Comparison of ENCODE assay signal across 20 cellular contexts in genomic region chr2:85828725-85829124, GRCh38.
DNase-seq lines count a peak whose midpoint lies in the region; ATAC-seq, FAIRE-seq and TF ChIP-seq lines count a peak whose summit lies in the region.
"Had no signal": no experiment of that assay in that cellular context is flagged by ENCODE, and none has a peak within 500 bp of the region (broad histone marks: within the 10 kb centered on the region; RNA-seq: fewer than 3 reads in every experiment).

No MANE protein-coding gene starts in this region.

- CTCF ChIA-PET in H1 (lab: Charles Lee; ENCODE audit: partially characterized antibody), result interaction anchor here (0.8 to 6.0 kb wide), 8 partner anchors 10 to 250 kb away, joined by 3 to 61 read pairs (median 9); partner anchors contain the start of gene ST3GAL5
- CTCF ChIA-PET in CD8-positive, alpha-beta memory T cell (lab: Charles Lee), result interaction anchor here (1.2 to 8.0 kb wide), 6 partner anchors 10 to 250 kb away, joined by 3 to 196 read pairs (median 40); partner anchors contain the start of gene ST3GAL5

- no peak overlapping the region for H3K4me3 ChIP-seq in DND-41 (ENCODE audit: low read depth in 1 of 2, low read length in 2 of 2)
- H3K4me3 ChIP-seq in OCI-LY3 (ENCODE audit: low read length), result no peak overlapping the region
- H3K4me3 ChIP-seq in H1 (ENCODE audit: extremely low read depth in 1 of 4, insufficient read depth in 2 of 4, low read depth in 3 of 4, low read length in 4 of 4), result no peak overlapping the region
- no peak overlapping the region for H3K4me3 ChIP-seq in trophoblast cell (ENCODE audit: low read depth, low read length)
- H3K4me3 ChIP-seq in CD8-positive, alpha-beta memory T cell (ENCODE audit: low read length), result no peak overlapping the region

- peaks cover 27% of the 10 kb centered on the region for H3K4me1 ChIP-seq in DND-41 (ENCODE audit: insufficient read depth, low read length)
- peaks cover 52% of the 10 kb centered on the region for H3K4me1 ChIP-seq in OCI-LY3 (ENCODE audit: low read length)
- H3K4me1 ChIP-seq in H1 (replicated peaks in 1 of 4; ENCODE audit: control insufficient read depth in 3 of 4, insufficient read depth in 4 of 4, low read length in 3 of 4), result peaks cover 0 to 3% (median 0%) of the 10 kb centered on the region in 4 experiments; a peak in 3 of 7 replicates
- peaks cover 0 to 2% of the 10 kb centered on the region in 2 experiments for H3K4me1 ChIP-seq in trophoblast cell (ENCODE audit: control insufficient read depth in 1 of 2, insufficient read depth in 2 of 2, low read length in 2 of 2)
- H3K4me1 ChIP-seq in CD8-positive, alpha-beta memory T cell (ENCODE audit: insufficient read depth, low read length), result peaks cover 12% of the 10 kb centered on the region

- no peak overlapping the region for H2BK5ac ChIP-seq in H1 (ENCODE audit: low read depth, low read length)
- no peak overlapping the region for H2BK5ac ChIP-seq in trophoblast cell (ENCODE audit: low read depth, low read length, poor library complexity)

- H3K4me2 ChIP-seq in DND-41 (ENCODE audit: insufficient read depth, low read length), result no peak overlapping the region
- H3K4me2 ChIP-seq in OCI-LY3 (ENCODE audit: low read length), result peak overlapping the region; percentile 94
- H3K4me2 ChIP-seq in H1 (ENCODE audit: insufficient read depth in 1 of 2, low read depth in 2 of 2, low read length in 2 of 2), result no peak overlapping the region
- no peak overlapping the region for H3K4me2 ChIP-seq in trophoblast cell (ENCODE audit: low read length)

- H2BK20ac ChIP-seq in H1 (ENCODE audit: low read length), result no peak overlapping the region

- TF ChIP-seq CTCF in DND-41 (IDR thresholded peaks at IDR 0.05; ENCODE audit: borderline replicate concordance, extremely low read depth, low read length, poor library complexity, severe bottlenecking), result no peak
- TF ChIP-seq CTCF in OCI-LY3 (IDR thresholded peaks at IDR 0.05; ENCODE audit: low read depth, low read length), result no peak
- TF ChIP-seq CTCF in H1 (IDR thresholded peaks at IDR 0.05; ENCODE audit: control extremely low read depth in 1 of 3, insufficient read depth in 1 of 3, low read depth in 1 of 3, low read length in 3 of 3), result no peak

- H3K23ac ChIP-seq in H1 (ENCODE audit: insufficient read length) (no peak overlapping the region), trophoblast cell (ENCODE audit: low read length) (no peak overlapping the region)

- no peak overlapping the region for H3K18ac ChIP-seq in H1 (ENCODE audit: extremely low read depth, low read length)
- no peak overlapping the region for H3K18ac ChIP-seq in trophoblast cell (ENCODE audit: low read length)

- H3K56ac ChIP-seq in H1 (replicated peaks; ENCODE audit: insufficient read length, low read depth, low read length), result no peak overlapping the region

- H4K8ac ChIP-seq in H1 (ENCODE audit: extremely low read depth, insufficient read depth, low read length) (no peak overlapping the region), trophoblast cell (ENCODE audit: low read depth, low read length) (no peak overlapping the region)

- TF ChIP-seq EP300 in H1 (IDR thresholded peaks at IDR 0.05; ENCODE audit: borderline replicate concordance in 1 of 2, low read depth in 2 of 2, low read length in 2 of 2), result no peak

- H3K9me3 Mint-ChIP-seq in activated T-cell treated with anti-CD3 and anti-CD28 coated beads, Interleukin-2, amount 50 U/mL, for 24 hours, result no peaks in the 10 kb centered on the region
- no peaks in the 10 kb centered on the region for H3K9me3 Mint-ChIP-seq in CD8-positive, alpha-beta memory T cell
- H3K9me3 Mint-ChIP-seq: HFFc6 had no signal

- H4K91ac ChIP-seq in H1 (replicated peaks; ENCODE audit: insufficient read length, low read length) (no peak overlapping the region), trophoblast cell (ENCODE audit: low read depth, low read length) (no peak overlapping the region)

- DNase-seq in DND-41, result no peak
- DNase-seq in H1 (ENCODE audit: low read depth in 1 of 2, low spot score in 2 of 2), result no peak
- no peak for DNase-seq in trophoblast cell
- DNase-seq in activated T-cell treated with anti-CD3 and anti-CD28 coated beads, Interleukin-2, amount 50 U/mL, for 24 hours, result no peak
- DNase-seq in stimulated activated naive CD8-positive, alpha-beta T cell treated with anti-CD3 and anti-CD28 coated beads, Interleukin-15, Interleukin-2, amounts not matched to agents 100 U/mL and 50 U/mL, for 24 hours, result no peak
- no peak for DNase-seq in CD8-positive, alpha-beta memory T cell
- DNase-seq: ACHN, AML-193, DMS79, HFFc6, NCI-H1417, NCI-H187, NCI-H2227 treated with DMSO at 0.1 percent for 48 hours, NCI-H524 had no signal

- no peak for TF ChIP-seq POLR2A in H1 (IDR thresholded peaks at IDR 0.05; ENCODE audit: control extremely low read depth in 1 of 2, low read depth in 2 of 2, low read length in 2 of 2)

- WGBS in H1 (ENCODE audit: extremely low coverage in 1 of 2, insufficient coverage in 1 of 2, insufficient read length in 1 of 2, insufficient replicate concordance in 2 of 2, low coverage in 1 of 2, low lambda C conversion rate in 2 of 2, missing lambda C conversion rate in 1 of 2), 2 experiments, result 85% methylated on average over 7 of the region's 7 CpGs; no CpG with 5 or more reads in 1 of the 2 experiments
- WGBS in trophoblast cell (ENCODE audit: extremely low coverage, insufficient coverage, insufficient read length), result no CpG with 5 or more reads among the region's 7 CpGs

- no peak for FAIRE-seq in H1 (lab: Jason Lieb, UNC)
- FAIRE-seq: H54, HepG2 had no signal

- no peaks in the 10 kb centered on the region for H3K27me3 ChIP-seq in DND-41 (ENCODE audit: insufficient read depth, low read length, poor library complexity)
- H3K27me3 ChIP-seq in OCI-LY3 (ENCODE audit: low read depth, low read length), result no peaks in the 10 kb centered on the region; the same call in 1 of the 2 replicates
- H3K27me3 ChIP-seq in H1 (replicated peaks in 1 of 4; ENCODE audit: control insufficient read depth in 3 of 4, extremely low read depth in 1 of 4, insufficient read depth in 3 of 4, low read length in 3 of 4), result no peaks in the 10 kb centered on the region
- H3K27me3 ChIP-seq in trophoblast cell (ENCODE audit: insufficient read depth, low read length), result no peaks in the 10 kb centered on the region
- H3K27me3 ChIP-seq in CD8-positive, alpha-beta memory T cell (ENCODE audit: insufficient read depth, low read length, poor library complexity, severe bottlenecking), result no peaks in the 10 kb centered on the region

- ATAC-seq in DND-41 (ENCODE audit: insufficient read depth, low read depth), result no peak
- ATAC-seq in stimulated activated naive CD8-positive, alpha-beta T cell treated with anti-CD3 and anti-CD28 coated beads, Interleukin-15, Interleukin-2, amounts not matched to agents 100 U/mL and 50 U/mL, for 24 hours, result no peak
- ATAC-seq: Panc1 had no signal

- H3K36me3 ChIP-seq in DND-41 (ENCODE audit: insufficient read depth, low read length) (no peaks in the 10 kb centered on the region), OCI-LY3 (replicated peaks; ENCODE audit: low read depth, low read length) (peaks cover 4% of the 10 kb centered on the region), H1 (ENCODE audit: control insufficient read depth in 2 of 4, insufficient read depth in 4 of 4, low read length in 3 of 4) (no peaks in the 10 kb centered on the region), trophoblast cell (ENCODE audit: control insufficient read depth in 1 of 2, insufficient read depth in 2 of 2, low read length in 2 of 2) (no peaks in the 10 kb centered on the region)
- no peaks in the 10 kb centered on the region for H3K36me3 ChIP-seq in CD8-positive, alpha-beta memory T cell (ENCODE audit: insufficient read depth, low read length)

- H3K27ac ChIP-seq in DND-41 (ENCODE audit: low read length) (peak overlapping the region; percentile 67; the same call in 1 of the 2 replicates), OCI-LY3 (ENCODE audit: low read length) (no peak overlapping the region), H1 (ENCODE audit: low read depth, low read length) (no peak overlapping the region), trophoblast cell (ENCODE audit: low read depth, low read length) (no peak overlapping the region)
- no peak overlapping the region for H3K27ac ChIP-seq in CD8-positive, alpha-beta memory T cell (ENCODE audit: low read depth, low read length)
- H3K27ac ChIP-seq: C4-2B, KMS-11 had no signal

- H4K20me1 ChIP-seq in DND-41 (ENCODE audit: insufficient read depth, low read length), result no peaks in the 10 kb centered on the region
- H4K20me1 ChIP-seq in OCI-LY3 (ENCODE audit: insufficient read depth, low read length), result no peaks in the 10 kb centered on the region
- no peaks in the 10 kb centered on the region for H4K20me1 ChIP-seq in H1 (replicated peaks in 1 of 2; ENCODE audit: control insufficient read depth in 1 of 2, insufficient read depth in 2 of 2, low read length in 2 of 2)

- H3K4me1 Mint-ChIP-seq in activated T-cell treated with anti-CD3 and anti-CD28 coated beads, Interleukin-2, amount 50 U/mL, for 24 hours (ENCODE audit: low read depth), result peaks cover 31% of the 10 kb centered on the region
- H3K4me1 Mint-ChIP-seq in CD8-positive, alpha-beta memory T cell, result peaks cover 28 to 46% (median 39%) of the 10 kb centered on the region in 3 donors

- H3K9ac ChIP-seq in DND-41 (ENCODE audit: low read depth, low read length), result no peak overlapping the region
- H3K9ac ChIP-seq in OCI-LY3 (ENCODE audit: low read length), result peak overlapping the region; percentile 77; the same call in 1 of the 2 replicates
- no peak overlapping the region for H3K9ac ChIP-seq in H1 (replicated peaks in 1 of 4; ENCODE audit: extremely low read depth in 1 of 4, low read depth in 3 of 4, low read length in 3 of 4)
- H3K9ac ChIP-seq in trophoblast cell (ENCODE audit: low read length), result peak overlapping the region; percentile 22
- H3K9ac ChIP-seq: KMS-11 had no signal

- no peak for TF ChIP-seq RAD21 in H1 (IDR thresholded peaks at IDR 0.05 in 1 of 2, conservative IDR thresholded peaks at IDR 0.05 in 1 of 2; ENCODE audit: low read depth in 2 of 2, low read length in 2 of 2)

- H3K23me2 ChIP-seq in H1 (ENCODE audit: low read depth, low read length), result no peaks in the 10 kb centered on the region

- H2BK120ac ChIP-seq in H1 (replicated peaks; ENCODE audit: low read depth, low read length), result no peak overlapping the region
- no peak overlapping the region for H2BK120ac ChIP-seq in trophoblast cell (ENCODE audit: insufficient read depth, low read length, poor library complexity)

- H2AK5ac ChIP-seq in H1 (ENCODE audit: low read depth, low read length), result no peak overlapping the region
- H2AK5ac ChIP-seq in trophoblast cell (ENCODE audit: low read length), result no peak overlapping the region

- H3K27ac Mint-ChIP-seq in activated T-cell treated with anti-CD3 and anti-CD28 coated beads, Interleukin-2, amount 50 U/mL, for 24 hours, result no peak overlapping the region
- peak overlapping the region in 2 of 8 donors; percentile 12 to 58 for H3K27ac Mint-ChIP-seq in CD8-positive, alpha-beta memory T cell
- H3K27ac Mint-ChIP-seq: HFFc6 had no signal

- no peak overlapping the region for H4K5ac ChIP-seq in H1 (ENCODE audit: insufficient read length, low read depth, low read length)

- H3K36me3 Mint-ChIP-seq in activated T-cell treated with anti-CD3 and anti-CD28 coated beads, Interleukin-2, amount 50 U/mL, for 24 hours (ENCODE audit: low read depth), result no peaks in the 10 kb centered on the region
- H3K36me3 Mint-ChIP-seq in CD8-positive, alpha-beta memory T cell, result peaks cover 0 to 2% (median 0%) of the 10 kb centered on the region in 3 donors

- POLR2A ChIA-PET in H1 (lab: Charles Lee; ENCODE audit: partially characterized antibody), result no interaction called here
- POLR2A ChIA-PET in CD8-positive, alpha-beta memory T cell (lab: Charles Lee), result interaction anchor here (2.6 to 4.1 kb wide), 2 partner anchors 60 to 251 kb away, joined by 25 to 28 read pairs; partner anchors contain the start of gene ST3GAL5

- no peaks in the 10 kb centered on the region for H3K9me3 ChIP-seq in DND-41 (ENCODE audit: insufficient read depth, low read length, severe bottlenecking)
- H3K9me3 ChIP-seq in OCI-LY3 (ENCODE audit: insufficient read depth, low read length), result no peaks in the 10 kb centered on the region
- no peaks in the 10 kb centered on the region for H3K9me3 ChIP-seq in H1 (ENCODE audit: insufficient read depth in 2 of 2, low read depth in 1 of 2, low read length in 1 of 2)
- H3K9me3 ChIP-seq in trophoblast cell (ENCODE audit: insufficient read depth, low read depth, low read length), result no peaks in the 10 kb centered on the region
- H3K9me3 ChIP-seq in CD8-positive, alpha-beta memory T cell (ENCODE audit: low read length), result no peaks in the 10 kb centered on the region

- H3K79me2 ChIP-seq in DND-41 (ENCODE audit: insufficient read depth, low read length) (no peaks in the 10 kb centered on the region), OCI-LY3 (ENCODE audit: low read length) (no peaks in the 10 kb centered on the region), H1 (ENCODE audit: control insufficient read depth in 1 of 2, insufficient read depth in 2 of 2, low read length in 2 of 2) (no peaks in the 10 kb centered on the region), trophoblast cell (ENCODE audit: control insufficient read depth, insufficient read depth, low read length, poor library complexity) (peaks cover 1% of the 10 kb centered on the region)

- H3K79me1 ChIP-seq in H1 (ENCODE audit: low read depth, low read length) (no peaks in the 10 kb centered on the region), trophoblast cell (ENCODE audit: low read length) (no peaks in the 10 kb centered on the region)

- 0 out of 2 replicates have a peak overlapping the region, but pooled peaks have one; percentile 60 for H2BK12ac ChIP-seq in H1 (ENCODE audit: low read depth, low read length)
- no peak overlapping the region for H2BK12ac ChIP-seq in trophoblast cell (ENCODE audit: low read length)

- H2BK15ac ChIP-seq in H1 (ENCODE audit: low read length), result no peak overlapping the region

- H4K12ac ChIP-seq in trophoblast cell (ENCODE audit: low read depth, low read length), result no peak overlapping the region

- peaks cover 3% of the 10 kb centered on the region for H3K27me3 Mint-ChIP-seq in activated T-cell treated with anti-CD3 and anti-CD28 coated beads, Interleukin-2, amount 50 U/mL, for 24 hours
- peaks cover 2 to 8% of the 10 kb centered on the region in 2 donors for H3K27me3 Mint-ChIP-seq in CD8-positive, alpha-beta memory T cell

- no peak overlapping the region for H3K4me3 Mint-ChIP-seq in activated T-cell treated with anti-CD3 and anti-CD28 coated beads, Interleukin-2, amount 50 U/mL, for 24 hours
- H3K4me3 Mint-ChIP-seq in CD8-positive, alpha-beta memory T cell, result no peak overlapping the region

- no peak overlapping the region for H3K14ac ChIP-seq in H1 (ENCODE audit: insufficient read length)
- H3K14ac ChIP-seq in trophoblast cell (ENCODE audit: low read length), result no peak overlapping the region

- H3K4ac ChIP-seq in H1 (replicated peaks; ENCODE audit: insufficient read length, low read depth, low read length) (no peak overlapping the region), trophoblast cell (ENCODE audit: low read depth, low read length) (no peak overlapping the region)

- H2AFZ ChIP-seq in DND-41 (ENCODE audit: low read depth, low read length) (peak overlapping the region; percentile 84; the same call in 1 of the 2 replicates), OCI-LY3 (ENCODE audit: low read depth, low read length) (no peak overlapping the region), H1 (ENCODE audit: low read length) (0 out of 2 replicates have a peak overlapping the region, but pooled peaks have one; percentile 31), trophoblast cell (ENCODE audit: insufficient read depth, low read length, poor library complexity) (no peak overlapping the region)

Comparison
In these comparisons a context has a peak if more than half of its experiments do, and no peak if none do; other contexts are left out.
1. H2AFZ ChIP-seq: peak in DND-41 (single experiment) and H1 (single experiment); none in OCI-LY3 (single experiment) and trophoblast cell (single experiment).
2. H3K9ac ChIP-seq: peak in OCI-LY3 (single experiment) and trophoblast cell (single experiment); none in DND-41 (single experiment) and H1 (0 of 4).